Comparison of ENCODE assay signal across 10 cellular contexts in the genomic region with DNA sequence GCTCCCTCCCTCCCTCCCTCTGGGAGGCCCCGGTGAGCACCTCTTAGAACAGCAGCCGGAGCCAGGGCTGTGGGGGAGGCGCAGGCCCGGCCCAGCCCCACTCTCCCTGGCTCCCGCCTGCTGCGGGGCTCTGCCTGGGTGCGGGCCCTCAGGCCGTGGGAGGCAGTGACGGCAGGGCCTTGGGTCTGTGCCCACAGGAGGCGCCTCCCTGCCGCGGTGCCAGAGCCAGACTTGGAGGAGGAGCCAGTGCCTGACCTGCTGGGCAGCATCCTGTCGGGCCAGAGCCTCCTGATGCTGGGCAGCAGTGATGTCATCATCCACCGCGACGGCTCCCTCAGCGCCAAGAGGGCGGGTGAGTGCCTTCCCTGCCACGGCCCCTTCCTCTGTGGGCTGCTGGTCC. TPM values are rescaled to one million over a fixed set of nuclear protein-coding genes. Genes with fewer than 3 reads are reported as not detected.
DNase-seq lines count a peak whose midpoint lies in the region; ATAC-seq and TF ChIP-seq lines count a peak whose summit lies in the region.
"Had no signal": no experiment of that assay in that cellular context is flagged by ENCODE, and none has a peak within 500 bp of the region (broad histone marks: within the 10 kb centered on the region; RNA-seq: fewer than 3 reads in every experiment).

No MANE protein-coding gene starts in this region.

- DNase-seq in GM23338 (ENCODE audit: low spot score) (no peak), cerebellum (ENCODE audit: low spot score) (peak; percentile 96), mesothelial cell of epicardium (ENCODE audit: low spot score in 2 of 2, unreplicated experiment in 2 of 2) (no peak), NCI-H524 treated with DMSO at 0.1 percent for 48 hours (lab: John Stamatoyannopoulos, UW) (no peak), RKO (ENCODE audit: low spot score) (no peak)
- DNase-seq: amniotic stem cell, immature natural killer cell had no signal

- peaks cover 3% of the 10 kb centered on the region; the same call in 1 of the 2 replicates for H4K20me1 ChIP-seq in GM23338 (replicated peaks; ENCODE audit: insufficient read depth)

- H3K36me3 Mint-ChIP-seq in GM23338 (ENCODE audit: low read depth): peaks cover 59% of the 10 kb centered on the region
- H3K36me3 Mint-ChIP-seq in mesothelial cell of epicardium: peaks cover 30% of the 10 kb centered on the region

- no peak overlapping the region for H3K4me3 Mint-ChIP-seq in GM23338
- no peak overlapping the region for H3K4me3 Mint-ChIP-seq in mesothelial cell of epicardium
- H3K4me3 Mint-ChIP-seq: immature natural killer cell had no signal

- no peaks in the 10 kb centered on the region for H3K27me3 ChIP-seq in GM23338 (ENCODE audit: insufficient read depth)

- H3K27ac ChIP-seq in GM23338 (ENCODE audit: low read depth): no peak overlapping the region
- H3K27ac ChIP-seq: HL-60 had no signal

- H3K9me2 ChIP-seq in GM23338 (ENCODE audit: insufficient read depth): no peaks in the 10 kb centered on the region

- H3K27me3 Mint-ChIP-seq in GM23338 (ENCODE audit: insufficient read depth, low read depth, poor library complexity): peaks cover 13% of the 10 kb centered on the region
- H3K27me3 Mint-ChIP-seq in mesothelial cell of epicardium (ENCODE audit: low read depth): no peaks in the 10 kb centered on the region

- H3K27ac Mint-ChIP-seq in GM23338 (no peak overlapping the region), mesothelial cell of epicardium (peak overlapping the region; percentile 59)
- H3K27ac Mint-ChIP-seq: immature natural killer cell had no signal

- no peak overlapping the region for H2AFZ ChIP-seq in GM23338

- H3K9me3 Mint-ChIP-seq in GM23338 (no peaks in the 10 kb centered on the region), mesothelial cell of epicardium (no peaks in the 10 kb centered on the region)
- H3K9me3 Mint-ChIP-seq: immature natural killer cell had no signal

- no peak overlapping the region for H3K4me3 ChIP-seq in GM23338

- ATAC-seq in GM23338 (peak; percentile 17; the same call in 2 of the 3 replicates), HG02973 (IDR thresholded peaks at IDR 0.05; ENCODE audit: unreplicated experiment) (no peak)

- H3K79me2 ChIP-seq in GM23338 (replicated peaks; ENCODE audit: insufficient read depth): 0 out of 2 replicates have a peak, but pooled peaks cover 4% of the 10 kb centered on the region

- TF ChIP-seq CTCF in GM23338 (conservative IDR thresholded peaks at IDR 0.05; ENCODE audit: low read depth in 2 of 2): no peak
- no peak for TF ChIP-seq CTCF in mesothelial cell of epicardium (IDR thresholded peaks at IDR 0.05; ENCODE audit: unreplicated experiment)

- H3K4me1 Mint-ChIP-seq in GM23338 (no peaks in the 10 kb centered on the region; the same call in 2 of the 3 replicates), mesothelial cell of epicardium (peaks cover 5% of the 10 kb centered on the region)
- H3K4me1 Mint-ChIP-seq: immature natural killer cell had no signal

- peaks cover 34% of the 10 kb centered on the region for H3K36me3 ChIP-seq in GM23338 (ENCODE audit: insufficient read depth)

- H3K4me1 ChIP-seq in GM23338 (ENCODE audit: insufficient read depth): no peaks in the 10 kb centered on the region

- peaks cover 21% of the 10 kb centered on the region for H3F3A ChIP-seq in GM23338 (replicated peaks; ENCODE audit: low read depth)

- H3K4me2 ChIP-seq in GM23338: no peak overlapping the region

TF ChIP-seq in GM23338, 12 proteins besides CTCF, POLR2A, EP300 and RAD21 (continues in another document):
- TF ChIP-seq, protein P1, sequence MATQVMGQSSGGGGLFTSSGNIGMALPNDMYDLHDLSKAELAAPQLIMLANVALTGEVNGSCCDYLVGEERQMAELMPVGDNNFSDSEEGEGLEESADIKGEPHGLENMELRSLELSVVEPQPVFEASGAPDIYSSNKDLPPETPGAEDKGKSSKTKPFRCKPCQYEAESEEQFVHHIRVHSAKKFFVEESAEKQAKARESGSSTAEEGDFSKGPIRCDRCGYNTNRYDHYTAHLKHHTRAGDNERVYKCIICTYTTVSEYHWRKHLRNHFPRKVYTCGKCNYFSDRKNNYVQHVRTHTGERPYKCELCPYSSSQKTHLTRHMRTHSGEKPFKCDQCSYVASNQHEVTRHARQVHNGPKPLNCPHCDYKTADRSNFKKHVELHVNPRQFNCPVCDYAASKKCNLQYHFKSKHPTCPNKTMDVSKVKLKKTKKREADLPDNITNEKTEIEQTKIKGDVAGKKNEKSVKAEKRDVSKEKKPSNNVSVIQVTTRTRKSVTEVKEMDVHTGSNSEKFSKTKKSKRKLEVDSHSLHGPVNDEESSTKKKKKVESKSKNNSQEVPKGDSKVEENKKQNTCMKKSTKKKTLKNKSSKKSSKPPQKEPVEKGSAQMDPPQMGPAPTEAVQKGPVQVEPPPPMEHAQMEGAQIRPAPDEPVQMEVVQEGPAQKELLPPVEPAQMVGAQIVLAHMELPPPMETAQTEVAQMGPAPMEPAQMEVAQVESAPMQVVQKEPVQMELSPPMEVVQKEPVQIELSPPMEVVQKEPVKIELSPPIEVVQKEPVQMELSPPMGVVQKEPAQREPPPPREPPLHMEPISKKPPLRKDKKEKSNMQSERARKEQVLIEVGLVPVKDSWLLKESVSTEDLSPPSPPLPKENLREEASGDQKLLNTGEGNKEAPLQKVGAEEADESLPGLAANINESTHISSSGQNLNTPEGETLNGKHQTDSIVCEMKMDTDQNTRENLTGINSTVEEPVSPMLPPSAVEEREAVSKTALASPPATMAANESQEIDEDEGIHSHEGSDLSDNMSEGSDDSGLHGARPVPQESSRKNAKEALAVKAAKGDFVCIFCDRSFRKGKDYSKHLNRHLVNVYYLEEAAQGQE (IDR thresholded peaks at IDR 0.05; ENCODE audit: unreplicated experiment): no peak

RNA-seq across cellular contexts. Expression of a gene that starts 9.5 kb away (rescaled TPM):
- total RNA-seq in GM23338 (2014; rRNA removed; shearing (Covaris generic)): 13.8 and 17.3 TPM in 2 replicates
- polyA plus RNA-seq in GM23338 (2016; fragmentation: Nextera tagmentation; extraction: Ambion mirVana): 11.4 and 12.3 TPM in 2 replicates
- 4.5 TPM for total RNA-seq in cerebellum
- total RNA-seq in mesothelial cell of epicardium: 20.8 to 24.5 TPM (median 21.9 TPM) in 3 replicates

RNA-seq across cellular contexts. Expression of a gene that starts 18.5 kb away (rescaled TPM):
- total RNA-seq in GM23338 (2014; rRNA removed; shearing (Covaris generic)): not detected in 2 replicates
- polyA plus RNA-seq in GM23338 (2016; fragmentation: Nextera tagmentation; extraction: Ambion mirVana): not detected in 2 replicates
- total RNA-seq in cerebellum (0.45 TPM), mesothelial cell of epicardium (0.27 to 0.58 TPM (median 0.34 TPM) in 3 replicates)
- polyA plus RNA-seq: immature natural killer cell had no signal

RNA-seq across cellular contexts. Expression of a gene that starts 20.7 kb away (rescaled TPM):
- total RNA-seq in GM23338 (2014; rRNA removed; shearing (Covaris generic)): not detected in 2 replicates
- polyA plus RNA-seq in GM23338 (2016; fragmentation: Nextera tagmentation; extraction: Ambion mirVana): 2.6 and 3.8 TPM in 2 replicates
- total RNA-seq in cerebellum: not detected
- total RNA-seq in mesothelial cell of epicardium: 1.2 to 1.7 TPM (median 1.3 TPM) in 3 replicates
- total RNA-seq: NCI-H460 had no signal
- polyA plus RNA-seq: immature natural killer cell had no signal

RNA-seq across cellular contexts. Expression of a gene that starts 30.0 kb away (rescaled TPM):
- 33.9 and 45.9 TPM in 2 replicates for total RNA-seq in GM23338 (2014; rRNA removed; shearing (Covaris generic))
- 11.0 and 11.6 TPM in 2 replicates for polyA plus RNA-seq in GM23338 (2016; fragmentation: Nextera tagmentation; extraction: Ambion mirVana)
- total RNA-seq in cerebellum (25.9 TPM), mesothelial cell of epicardium (48.2 to 51.1 TPM (median 49.7 TPM) in 3 replicates)

RNA-seq across cellular contexts. Expression of a gene that starts 30.8 kb away (rescaled TPM):
- 0.27 and 1.0 TPM in 2 replicates for total RNA-seq in GM23338 (2014; rRNA removed; shearing (Covaris generic))
- 1.3 and 1.8 TPM in 2 replicates for polyA plus RNA-seq in GM23338 (2016; fragmentation: Nextera tagmentation; extraction: Ambion mirVana)
- total RNA-seq in cerebellum (0.64 TPM), mesothelial cell of epicardium (2.1 to 3.1 TPM (median 2.5 TPM) in 3 replicates)
- polyA plus RNA-seq: immature natural killer cell had no signal
